In the genomic region with DNA sequence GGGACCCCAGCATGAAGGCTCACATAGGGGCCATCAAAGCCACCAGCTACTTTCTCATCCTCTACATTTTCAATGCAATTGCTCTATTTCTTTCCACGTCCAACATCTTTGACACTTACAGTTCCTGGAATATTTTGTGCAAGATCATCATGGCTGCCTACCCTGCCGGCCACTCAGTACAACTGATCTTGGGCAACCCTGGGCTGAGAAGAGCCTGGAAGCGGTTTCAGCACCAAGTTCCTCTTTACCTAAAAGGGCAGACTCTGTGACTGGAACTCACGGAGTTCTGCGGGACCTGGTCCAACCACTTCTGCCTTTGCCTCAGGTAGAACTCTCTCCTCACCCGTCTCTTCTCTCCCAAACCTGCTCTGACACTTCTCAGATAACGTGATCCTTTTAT, we compare ENCODE assay signal across 1 cellular context.
TF ChIP-seq lines count a peak whose summit lies in the region.

No MANE protein-coding gene starts in this region.

TF ChIP-seq in K562, 482 proteins besides CTCF, POLR2A, EP300 and RAD21 (continued from another document):
- TF ChIP-seq, protein P1, sequence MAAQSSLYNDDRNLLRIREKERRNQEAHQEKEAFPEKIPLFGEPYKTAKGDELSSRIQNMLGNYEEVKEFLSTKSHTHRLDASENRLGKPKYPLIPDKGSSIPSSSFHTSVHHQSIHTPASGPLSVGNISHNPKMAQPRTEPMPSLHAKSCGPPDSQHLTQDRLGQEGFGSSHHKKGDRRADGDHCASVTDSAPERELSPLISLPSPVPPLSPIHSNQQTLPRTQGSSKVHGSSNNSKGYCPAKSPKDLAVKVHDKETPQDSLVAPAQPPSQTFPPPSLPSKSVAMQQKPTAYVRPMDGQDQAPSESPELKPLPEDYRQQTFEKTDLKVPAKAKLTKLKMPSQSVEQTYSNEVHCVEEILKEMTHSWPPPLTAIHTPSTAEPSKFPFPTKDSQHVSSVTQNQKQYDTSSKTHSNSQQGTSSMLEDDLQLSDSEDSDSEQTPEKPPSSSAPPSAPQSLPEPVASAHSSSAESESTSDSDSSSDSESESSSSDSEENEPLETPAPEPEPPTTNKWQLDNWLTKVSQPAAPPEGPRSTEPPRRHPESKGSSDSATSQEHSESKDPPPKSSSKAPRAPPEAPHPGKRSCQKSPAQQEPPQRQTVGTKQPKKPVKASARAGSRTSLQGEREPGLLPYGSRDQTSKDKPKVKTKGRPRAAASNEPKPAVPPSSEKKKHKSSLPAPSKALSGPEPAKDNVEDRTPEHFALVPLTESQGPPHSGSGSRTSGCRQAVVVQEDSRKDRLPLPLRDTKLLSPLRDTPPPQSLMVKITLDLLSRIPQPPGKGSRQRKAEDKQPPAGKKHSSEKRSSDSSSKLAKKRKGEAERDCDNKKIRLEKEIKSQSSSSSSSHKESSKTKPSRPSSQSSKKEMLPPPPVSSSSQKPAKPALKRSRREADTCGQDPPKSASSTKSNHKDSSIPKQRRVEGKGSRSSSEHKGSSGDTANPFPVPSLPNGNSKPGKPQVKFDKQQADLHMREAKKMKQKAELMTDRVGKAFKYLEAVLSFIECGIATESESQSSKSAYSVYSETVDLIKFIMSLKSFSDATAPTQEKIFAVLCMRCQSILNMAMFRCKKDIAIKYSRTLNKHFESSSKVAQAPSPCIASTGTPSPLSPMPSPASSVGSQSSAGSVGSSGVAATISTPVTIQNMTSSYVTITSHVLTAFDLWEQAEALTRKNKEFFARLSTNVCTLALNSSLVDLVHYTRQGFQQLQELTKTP (IDR thresholded peaks at IDR 0.05; ENCODE audit: low read depth in 1 of 2, partially characterized antibody in 2 of 2), result no peak
- TF ChIP-seq ATF1 (CRISPR knock-in tag; IDR thresholded peaks at IDR 0.05) (no peak), ATF1 (tag; IDR thresholded peaks at IDR 0.05) (no peak), ETS2 (tag; IDR thresholded peaks at IDR 0.05; ENCODE audit: borderline replicate concordance, poor library complexity, severe bottlenecking) (no peak), NFE2 (IDR thresholded peaks at IDR 0.05; ENCODE audit: low read depth) (peak; percentile 62), CEBPB (tag; IDR thresholded peaks at IDR 0.05) (peak; percentile 38; the same call in 1 of the 2 replicates), HMG20B (CRISPR knock-in tag; IDR thresholded peaks at IDR 0.05) (no peak), CCAR2 (IDR thresholded peaks at IDR 0.05; ENCODE audit: low read depth, low read length) (no peak)
- TF ChIP-seq, protein P2, sequence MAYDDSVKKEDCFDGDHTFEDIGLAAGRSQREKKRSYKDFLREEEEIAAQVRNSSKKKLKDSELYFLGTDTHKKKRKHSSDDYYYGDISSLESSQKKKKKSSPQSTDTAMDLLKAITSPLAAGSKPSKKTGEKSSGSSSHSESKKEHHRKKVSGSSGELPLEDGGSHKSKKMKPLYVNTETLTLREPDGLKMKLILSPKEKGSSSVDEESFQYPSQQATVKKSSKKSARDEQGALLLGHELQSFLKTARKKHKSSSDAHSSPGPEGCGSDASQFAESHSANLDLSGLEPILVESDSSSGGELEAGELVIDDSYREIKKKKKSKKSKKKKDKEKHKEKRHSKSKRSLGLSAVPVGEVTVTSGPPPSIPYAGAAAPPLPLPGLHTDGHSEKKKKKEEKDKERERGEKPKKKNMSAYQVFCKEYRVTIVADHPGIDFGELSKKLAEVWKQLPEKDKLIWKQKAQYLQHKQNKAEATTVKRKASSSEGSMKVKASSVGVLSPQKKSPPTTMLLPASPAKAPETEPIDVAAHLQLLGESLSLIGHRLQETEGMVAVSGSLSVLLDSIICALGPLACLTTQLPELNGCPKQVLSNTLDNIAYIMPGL (CRISPR knock-in tag; IDR thresholded peaks at IDR 0.05), result no peak
